11 cellular contexts compared by ENCODE assay signal in genomic region chr21:15060776-15061175, GRCh38. TPM values are rescaled to one million over a fixed set of nuclear protein-coding genes. Genes with fewer than 3 reads are reported as not detected.
DNase-seq lines count a peak whose midpoint lies in the region; ATAC-seq, FAIRE-seq and TF ChIP-seq lines count a peak whose summit lies in the region.
"Had no signal": no experiment of that assay in that cellular context is flagged by ENCODE, and none has a peak within 500 bp of the region (broad histone marks: within the 10 kb centered on the region; RNA-seq: fewer than 3 reads in every experiment).

No MANE protein-coding gene starts in this region.

- H3K9me2 ChIP-seq in Loucy (replicated peaks; ENCODE audit: low read depth, low read length) = no peaks in the 10 kb centered on the region

- intact Hi-C loops in Calu3 (cut with micrococcal nuclease; ENCODE audit: unreplicated experiment) (loop anchor here (1.0 to 5.0 kb wide), 3 partner anchors 8 to 183 kb away; no protein-coding TSS in a partner anchor), cardiac septum (cut with DNase I) (loop anchor here (5.0 to 10.0 kb wide), 3 partner anchors 164 to 422 kb away; no protein-coding TSS in a partner anchor)

- CTCF ChIA-PET in Calu3 (lab: Charles Lee) = no interaction called here

- H3K4me3 ChIP-seq in Loucy (ENCODE audit: low read length, poor library complexity, severe bottlenecking) (peak overlapping the region; percentile 92), bronchial epithelial cell (ENCODE audit: low read depth, low read length) (no peak overlapping the region)
- H3K4me3 ChIP-seq: SJCRH30 had no signal

- H3K36me3 ChIP-seq in Loucy (ENCODE audit: insufficient read depth, low read length) (no peaks in the 10 kb centered on the region), bronchial epithelial cell (ENCODE audit: control insufficient read depth, insufficient read depth, low read length) (no peaks in the 10 kb centered on the region)
- H3K36me3 ChIP-seq: heart left ventricle, SJCRH30 had no signal

- H3K27me3 Mint-ChIP-seq in Calu3 (ENCODE audit: unreplicated experiment) (no peaks in the 10 kb centered on the region), nephron (ENCODE audit: low read depth) (peaks cover 4% of the 10 kb centered on the region)

- no peaks in the 10 kb centered on the region for H3F3A ChIP-seq in Loucy (ENCODE audit: low read depth)

- peaks cover 48% of the 10 kb centered on the region for H3K4me1 Mint-ChIP-seq in Calu3 (ENCODE audit: low read depth, unreplicated experiment)
- peaks cover 63% of the 10 kb centered on the region for H3K4me1 Mint-ChIP-seq in nephron

- H3K4me1 ChIP-seq in Loucy (ENCODE audit: insufficient read depth, low read length, poor library complexity, severe bottlenecking) = peaks cover 68% of the 10 kb centered on the region

- TF ChIP-seq CTCF in Calu3 (IDR thresholded peaks at IDR 0.05; ENCODE audit: unreplicated experiment) (no peak), Loucy (conservative IDR thresholded peaks at IDR 0.05; ENCODE audit: low read length) (no peak), bronchial epithelial cell (IDR thresholded peaks at IDR 0.05; ENCODE audit: insufficient read depth, low read length, severe bottlenecking) (no peak), nephron (IDR thresholded peaks at IDR 0.05; ENCODE audit: unreplicated experiment in 3 of 3) (no peak)

- no peak for DNase-seq in Calu3
- peak; percentile 43 for DNase-seq in bronchial epithelial cell (ENCODE audit: low read depth)
- DNase-seq in activated CD8-positive, alpha-beta memory T cell treated with anti-CD3 and anti-CD28 coated beads, Interleukin-2, amount 50 U/mL, for 4 hours = no peak
- DNase-seq in cardiac septum (ENCODE audit: low spot score) = no peak
- DNase-seq in activated CD4-positive, CD25-positive, alpha-beta regulatory T cell (lab: John Stamatoyannopoulos, UW) = no peak
- DNase-seq: activated naive CD4-positive, alpha-beta T cell treated with Interleukin-2 at 50 U/mL for 16 hours; heart left ventricle had no signal

- no peak for FAIRE-seq in bronchial epithelial cell (lab: Jason Lieb, UNC)

- H3K9me3 ChIP-seq in Loucy (ENCODE audit: insufficient read depth, low read depth, low read length) = no peaks in the 10 kb centered on the region
- H3K9me3 ChIP-seq: heart left ventricle, SJCRH30 had no signal

- H3K27me3 ChIP-seq in Loucy (ENCODE audit: insufficient read depth, low read length, poor library complexity, severe bottlenecking) (no peaks in the 10 kb centered on the region), bronchial epithelial cell (ENCODE audit: control insufficient read depth, insufficient read depth, low read length) (no peaks in the 10 kb centered on the region)
- H3K27me3 ChIP-seq: heart left ventricle, SJCRH30 had no signal

- H4K20me1 ChIP-seq in Loucy (ENCODE audit: insufficient read depth, low read length, poor library complexity, severe bottlenecking) = peaks cover 67% of the 10 kb centered on the region

- peaks cover 74% of the 10 kb centered on the region for H3K36me3 Mint-ChIP-seq in Calu3 (ENCODE audit: insufficient read depth, unreplicated experiment)
- H3K36me3 Mint-ChIP-seq in nephron (ENCODE audit: low read depth) = peaks cover 13% of the 10 kb centered on the region

- peaks cover 86% of the 10 kb centered on the region for H3K79me2 ChIP-seq in Loucy (ENCODE audit: insufficient read depth, low read length)

- no TSS peak for BruUV-seq in Calu3 (replicated peaks; lab: Mats Ljungman, UMichigan)

- H3K27ac Mint-ChIP-seq in Calu3 (ENCODE audit: unreplicated experiment) (peak overlapping the region; percentile 52), nephron (peak overlapping the region; percentile 18 to 100 (median 95))

- peak overlapping the region; percentile 75 for H3K4me2 ChIP-seq in Loucy (ENCODE audit: low read depth, low read length, poor library complexity, severe bottlenecking)

- H2AFZ ChIP-seq in Loucy (ENCODE audit: low read length) = no peak overlapping the region

- H3K4me3 Mint-ChIP-seq in Calu3 (ENCODE audit: low read depth, unreplicated experiment) (peak overlapping the region; percentile 72), nephron (peak overlapping the region; percentile 95 to 97 (median 96))

- ATAC-seq in GM18868 (IDR thresholded peaks at IDR 0.05; ENCODE audit: unreplicated experiment) = no peak
- ATAC-seq: heart left ventricle had no signal

- peak overlapping the region; percentile 90 for H3K9ac ChIP-seq in Loucy (ENCODE audit: low read depth, low read length, poor library complexity, severe bottlenecking)

- H3K9me3 Mint-ChIP-seq in Calu3 (ENCODE audit: low read depth, unreplicated experiment) (no peaks in the 10 kb centered on the region), nephron (no peaks in the 10 kb centered on the region)

RNA-seq across cellular contexts. Expression of gene NRIP1, which starts 4.0 kb away (rescaled TPM):
- total RNA-seq in Calu3 (2022) (58.7 TPM in 2 replicates), bronchial epithelial cell (48.8 and 64.0 TPM in 2 replicates), cardiac septum (16.7 TPM)
